ENCODE assay signal across 12 cellular contexts in genomic region chr6:31889331-31889972, GRCh38. TPM values are rescaled to one million over a fixed set of nuclear protein-coding genes. Genes with fewer than 3 reads are reported as not detected.
"Had no signal": no experiment of that assay in that cellular context is flagged by ENCODE, and none has a peak within 500 bp of the region (broad histone marks: within the 10 kb centered on the region; RNA-seq: fewer than 3 reads in every experiment).

No MANE protein-coding gene starts in this region.

- H3K9me3 ChIP-seq: ascending aorta, body of pancreas had no signal

- H3K27ac Mint-ChIP-seq: activated B cell treated with CpG ODN at 0.5 μM for 24 hours; activated CD4-positive, alpha-beta memory T cell treated with anti-CD3 and anti-CD28 coated beads, Interleukin-2, amount 10 ng/mL, durations not matched to agents 7 days and 5 days; T-helper 1 cell treated with Interleukin-12 subunit alpha and Interleukin-12 subunit beta and Interleukin-4 antibody, amounts not matched to agents 30 μg/mL and 1 μg/mL, for 36 hours had no signal

- H3K9me3 Mint-ChIP-seq: activated B cell treated with CpG ODN at 0.5 μM for 24 hours; activated CD4-positive, alpha-beta memory T cell treated with anti-CD3 and anti-CD28 coated beads, Interleukin-2, amount 10 ng/mL, durations not matched to agents 7 days and 5 days; T-helper 1 cell treated with Interleukin-12 subunit alpha and Interleukin-12 subunit beta and Interleukin-4 antibody, amounts not matched to agents 30 μg/mL and 1 μg/mL, for 36 hours had no signal

- H3K27me3 Mint-ChIP-seq: activated B cell treated with CpG ODN at 0.5 μM for 24 hours; activated CD4-positive, alpha-beta memory T cell treated with anti-CD3 and anti-CD28 coated beads, Interleukin-2, amount 10 ng/mL, durations not matched to agents 7 days and 5 days had no signal

- H3K4me3 ChIP-seq: ascending aorta, body of pancreas had no signal

- H3K27ac ChIP-seq: ascending aorta, body of pancreas had no signal

- H3K4me1 Mint-ChIP-seq: activated B cell treated with CpG ODN at 0.5 μM for 24 hours had no signal

- DNase-seq: amniotic stem cell, NCI-H1105 treated with DMSO at 0.1 percent for 48 hours, NCI-H146, NCI-H187 treated with DMSO at 0.1 percent for 48 hours, NCI-H2081 treated with DMSO at 0.1 percent for 48 hours, NCI-H446, SIG-M5 had no signal

- H3K4me1 ChIP-seq: ascending aorta, body of pancreas had no signal

- H3K4me3 Mint-ChIP-seq: activated B cell treated with CpG ODN at 0.5 μM for 24 hours; activated CD4-positive, alpha-beta memory T cell treated with anti-CD3 and anti-CD28 coated beads, Interleukin-2, amount 10 ng/mL, durations not matched to agents 7 days and 5 days; T-helper 1 cell treated with Interleukin-12 subunit alpha and Interleukin-12 subunit beta and Interleukin-4 antibody, amounts not matched to agents 30 μg/mL and 1 μg/mL, for 36 hours had no signal

RNA-seq across cellular contexts. Expression of gene SLC44A4, which starts 10.7 kb away (rescaled TPM):
- total RNA-seq: activated B cell treated with CpG ODN at 0.5 μM for 24 hours, ascending aorta had no signal
